ENCODE assay signal across 15 cellular contexts in genomic region chr2:62871506-62871905, GRCh38.
"Had no signal": no experiment of that assay in that cellular context is flagged by ENCODE, and none has a peak within 500 bp of the region (broad histone marks: within the 10 kb centered on the region; RNA-seq: fewer than 3 reads in every experiment).

No MANE protein-coding gene starts in this region.

- H3K9me3 ChIP-seq: right lobe of liver had no signal

- H3K4me3 ChIP-seq: cardiac muscle cell, coronary artery, right lobe of liver had no signal

- H3K27ac ChIP-seq: cardiac muscle cell, coronary artery, right lobe of liver had no signal

- ATAC-seq: activated T-cell treated with anti-CD3 and anti-CD28 coated beads, Interleukin-2, amount 50 U/mL, for 4 hours; left colon; natural killer cell treated with Interleukin-12 subunit alpha and Interleukin-12 subunit beta and Interleukin-15 and Interleukin-18, amount 100 ng/mL, for 72 hours; stimulated activated naive B cell treated with anti-CD40 and anti-IgM and Interleukin-4, amounts not matched to agents 10 μg/mL and 1 μg/mL and 100 μg/mL, for 72 hours had no signal

- DNase-seq: activated CD4-positive, alpha-beta memory T cell treated with anti-CD3 and anti-CD28 coated beads for 36 hours; activated gamma-delta T cell; activated T-cell treated with anti-CD3 and anti-CD28 coated beads, Interleukin-2, amount 50 U/mL, for 4 hours; aorta; effector CD8-positive, alpha-beta T cell; immature natural killer cell; left colon; nucleus accumbens; right lobe of liver; stimulated activated CD4-positive, alpha-beta T cell treated with anti-CD3 and anti-CD28 coated beads, Interleukin-1b, Interleukin-23, amount 100 ng/mL, for 48 hours; stimulated activated naive B cell treated with anti-CD40 and anti-IgM and Interleukin-4, amounts not matched to agents 10 μg/mL and 1 μg/mL and 100 μg/mL, for 72 hours; T1000 had no signal

- H3K27me3 ChIP-seq: cardiac muscle cell, right lobe of liver had no signal

- H3K4me1 ChIP-seq: right lobe of liver had no signal
